Comparison of ENCODE assay signal across 1 cellular context in genomic region chr19:30693179-30693578, GRCh38.
TF ChIP-seq lines count a peak whose summit lies in the region.

No MANE protein-coding gene starts in this region.

TF ChIP-seq in A549, 52 proteins besides CTCF, POLR2A, EP300 and RAD21 (continued from another document):
- TF ChIP-seq REST (IDR thresholded peaks at IDR 0.05), result no peak
- no peak for TF ChIP-seq RNF2 (IDR thresholded peaks at IDR 0.05; ENCODE audit: borderline replicate concordance, low read depth)
- TF ChIP-seq GATA3 (IDR thresholded peaks at IDR 0.05; ENCODE audit: borderline replicate concordance), result no peak
- TF ChIP-seq ZC3H11A (IDR thresholded peaks at IDR 0.05), result no peak
- TF ChIP-seq BHLHE40 (IDR thresholded peaks at IDR 0.05; ENCODE audit: low read depth, low read length), result no peak
- no peak for TF ChIP-seq HOXB13 (CRISPR knock-in tag; IDR thresholded peaks at IDR 0.05; ENCODE audit: low read depth)
- TF ChIP-seq MAZ (IDR thresholded peaks at IDR 0.05; ENCODE audit: borderline replicate concordance, low read depth, low read length), result no peak
- TF ChIP-seq PBX3 (IDR thresholded peaks at IDR 0.05), result no peak
- no peak for TF ChIP-seq USF2 (IDR thresholded peaks at IDR 0.05)
